1 cellular context compared by ENCODE assay signal in the genomic region with DNA sequence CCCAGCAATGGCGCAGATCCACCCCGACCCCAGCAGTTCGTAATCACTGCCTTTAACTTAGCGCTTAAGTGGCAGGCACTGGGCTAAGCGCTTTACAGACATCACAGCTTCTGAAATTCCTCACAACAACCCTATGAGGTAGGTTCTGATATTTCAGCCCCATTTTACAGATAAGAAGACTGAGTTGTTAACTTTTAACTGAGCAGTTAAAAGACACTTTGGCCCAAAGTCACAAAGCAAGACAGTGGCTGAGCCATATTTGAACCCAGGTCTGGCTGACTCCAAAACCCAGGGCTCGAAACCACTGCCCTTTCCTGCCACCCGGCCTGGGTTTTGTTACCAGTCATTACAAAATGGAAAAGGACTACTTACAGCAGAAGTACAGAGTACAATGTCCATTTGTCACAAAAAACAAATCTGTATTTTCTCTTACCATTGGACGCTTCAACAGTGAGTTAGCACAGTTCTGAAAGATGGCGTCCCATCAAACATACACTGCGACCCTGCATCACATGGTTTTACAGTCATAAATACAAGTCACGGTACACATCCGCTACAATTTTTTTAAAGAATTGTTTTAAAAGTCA.
TF ChIP-seq lines count a peak whose summit lies in the region.

No MANE protein-coding gene starts in this region.

TF ChIP-seq in HCT116, 20 proteins besides CTCF, POLR2A, EP300 and RAD21:
- TF ChIP-seq POLR2AphosphoS5 (IDR thresholded peaks at IDR 0.05; ENCODE audit: low read depth, low read length) (peak; percentile 20), EZH2phosphoT487 (IDR thresholded peaks at IDR 0.05; ENCODE audit: borderline replicate concordance) (no peak)
